13 cellular contexts compared by ENCODE assay signal in the genomic region with DNA sequence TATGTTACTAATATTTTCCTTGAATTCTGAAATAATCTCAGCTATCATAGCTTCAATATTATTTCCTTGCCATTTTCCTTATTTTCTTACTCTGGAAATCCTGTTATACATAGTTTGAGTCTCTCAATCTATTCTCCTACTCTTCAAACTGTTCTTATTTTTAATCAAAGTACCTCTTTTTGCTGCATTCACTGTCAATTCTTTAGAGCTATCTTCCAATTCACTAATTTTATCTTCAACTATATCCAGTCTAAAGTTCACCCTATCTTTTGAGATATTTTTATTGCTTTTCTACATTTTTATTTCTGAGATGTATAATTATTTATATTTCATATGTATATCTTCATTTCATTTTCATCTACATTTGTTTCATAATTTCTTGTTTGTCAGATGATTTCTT. TPM values are rescaled to one million over a fixed set of nuclear protein-coding genes. Genes with fewer than 3 reads are reported as not detected.
DNase-seq lines count a peak whose midpoint lies in the region; ATAC-seq, FAIRE-seq and TF ChIP-seq lines count a peak whose summit lies in the region.
"Had no signal": no experiment of that assay in that cellular context is flagged by ENCODE, and none has a peak within 500 bp of the region (broad histone marks: within the 10 kb centered on the region; RNA-seq: fewer than 3 reads in every experiment).

No MANE protein-coding gene starts in this region.

- no peak overlapping the region for H3K27ac ChIP-seq in A549
- no peak overlapping the region for H3K27ac ChIP-seq in HEK293 (ENCODE audit: extremely low read depth, low read depth, low read length)
- H3K27ac ChIP-seq in K562 (ENCODE audit: extremely low read depth, low read depth, low read length): no peak overlapping the region
- H3K27ac ChIP-seq in breast epithelium: no peak overlapping the region
- H3K27ac ChIP-seq: BLaER1 had no signal

- no peaks in the 10 kb centered on the region for H3K4me1 ChIP-seq in A549
- no peaks in the 10 kb centered on the region for H3K4me1 ChIP-seq in HEK293 (ENCODE audit: control insufficient read depth, insufficient read depth, low read length)
- H3K4me1 ChIP-seq in K562 (replicated peaks in 1 of 2; ENCODE audit: control insufficient read depth in 2 of 2, insufficient read depth in 2 of 2, low read length in 2 of 2): no peaks in the 10 kb centered on the region; a peak in 2 of 5 replicates
- H3K4me1 ChIP-seq in breast epithelium: no peaks in the 10 kb centered on the region

- H4K20me1 ChIP-seq in K562 (replicated peaks; ENCODE audit: control insufficient read depth, insufficient read depth, low read length): no peaks in the 10 kb centered on the region
- H4K20me1 ChIP-seq: BLaER1 had no signal

- BruUV-seq in K562 (replicated peaks; lab: Mats Ljungman, UMichigan): no TSS peak

- intact Hi-C loops in K562 (cut with micrococcal nuclease) (no loop called here), breast epithelium (cut with DNase I; ENCODE audit: low total_unique reads) (no loop called here)

- ATAC-seq in A549 (no peak), K562 (no peak)

- CTCF ChIA-PET in A549 (lab: Yijun Ruan, JAX): interaction anchor here (0.7 to 1.3 kb wide), 4 partner anchors 41 to 187 kb away, joined by 3 to 5 read pairs (median 3); no protein-coding TSS in a partner anchor
- CTCF ChIA-PET in HEK293 (lab: Yijun Ruan, JAX): interaction anchor here (0.6 to 2.5 kb wide), 4 partner anchors 42 to 251 kb away, joined by 3 to 10 read pairs (median 5); a partner anchor contains a TSS
- CTCF ChIA-PET in K562 (lab: Yijun Ruan, JAX; ENCODE audit: low intra/inter-chr PET ratio): no interaction called here

- H3K27me3 ChIP-seq in K562 (ENCODE audit: control insufficient read depth in 2 of 2, insufficient read depth in 2 of 2, low read length in 2 of 2) (0 out of 5 replicates have a peak, but pooled peaks cover 0 to 3% of the 10 kb centered on the region in 2 experiments), breast epithelium (no peaks in the 10 kb centered on the region)
- H3K27me3 ChIP-seq: BLaER1 had no signal

- no peaks in the 10 kb centered on the region for H3K36me3 ChIP-seq in HEK293 (ENCODE audit: control insufficient read depth in 2 of 2, insufficient read depth in 1 of 2, low read length in 2 of 2)
- H3K36me3 ChIP-seq in K562 (ENCODE audit: control insufficient read depth, insufficient read depth, low read length): no peaks in the 10 kb centered on the region
- H3K36me3 ChIP-seq in breast epithelium: no peaks in the 10 kb centered on the region
- H3K36me3 ChIP-seq: BLaER1 had no signal

- no peaks in the 10 kb centered on the region for H3K79me2 ChIP-seq in K562 (ENCODE audit: control insufficient read depth, insufficient read depth, low read length)

- DNase-seq in A549 (ENCODE audit: low read depth in 1 of 2, low spot score in 1 of 2) (no peak), K562 (ENCODE audit: extremely low read depth in 1 of 4, low spot score in 3 of 4) (no peak), NCI-H1694 (lab: John Stamatoyannopoulos, UW) (no peak), KBM-7 (no peak), breast epithelium (ENCODE audit: low spot score in 2 of 2) (no peak)
- DNase-seq: CD4-positive, alpha-beta memory T cell; DMS153; DMS79; GF-D8; GOT3; H7 had no signal

- H3K9me1 ChIP-seq in K562 (ENCODE audit: control insufficient read depth, insufficient read depth, low read length): no peaks in the 10 kb centered on the region

- TF ChIP-seq EP300 in A549 (IDR thresholded peaks at IDR 0.05) (no peak), K562 (IDR thresholded peaks at IDR 0.05; ENCODE audit: low read length) (no peak)

- TF ChIP-seq CTCF in A549 (IDR thresholded peaks at IDR 0.05) (no peak), HEK293 (tag by site-specific recombination; IDR thresholded peaks at IDR 0.05) (no peak), K562 (IDR thresholded peaks at IDR 0.05 in 2 of 3, conservative IDR thresholded peaks at IDR 0.05 in 1 of 3; ENCODE audit: insufficient read depth in 2 of 3, low read depth in 1 of 3, low read length in 3 of 3) (no peak), breast epithelium (IDR thresholded peaks at IDR 0.05) (no peak)

- FAIRE-seq in A549 (lab: Jason Lieb, UNC) (peak; percentile 51), K562 (lab: Jason Lieb, UNC) (no peak)

- POLR2A ChIA-PET in A549 (lab: Yijun Ruan, JAX) (no interaction called here), HEK293 (lab: Yijun Ruan, JAX) (no interaction called here), K562 (lab: Yijun Ruan, JAX) (interaction anchor here (0.6 kb wide), 1 partner anchor 151 kb away, joined by 4 read pairs; no protein-coding TSS in a partner anchor)

- H3K4me3 ChIP-seq in A549: no peak overlapping the region
- no peak overlapping the region for H3K4me3 ChIP-seq in HEK293 (ENCODE audit: low read depth, low read length)
- H3K4me3 ChIP-seq in K562: no peak overlapping the region
- no peak overlapping the region for H3K4me3 ChIP-seq in breast epithelium
- H3K4me3 ChIP-seq: BLaER1 had no signal

- in situ Hi-C loops in K562 (cut with MboI): no loop called here
- in situ Hi-C loops in KBM-7 (cut with MboI; ENCODE audit: low pct_unique_long_range_greater_than_20kb, low sequenced_read_pairs): no loop called here

- H3K4me2 ChIP-seq in A549 (no peak overlapping the region), K562 (ENCODE audit: insufficient read depth, low read length) (no peak overlapping the region)
- H3K4me2 ChIP-seq: BLaER1 had no signal

- peaks cover 7% of the 10 kb centered on the region for H3K9me3 ChIP-seq in A549
- H3K9me3 ChIP-seq in HEK293 (ENCODE audit: control insufficient read depth, insufficient read depth, low read depth, low read length): no peaks in the 10 kb centered on the region
- H3K9me3 ChIP-seq in K562 (replicated peaks; ENCODE audit: control insufficient read depth, insufficient read depth, low read depth, low read length): peaks cover 6% of the 10 kb centered on the region
- H3K9me3 ChIP-seq in breast epithelium: peaks cover 0 to 4% of the 10 kb centered on the region in 2 donors

- H2AFZ ChIP-seq in K562 (ENCODE audit: low read depth, low read length): no peak overlapping the region

- no peak for TF ChIP-seq POLR2A in A549 (IDR thresholded peaks at IDR 0.05; ENCODE audit: low read length)
- TF ChIP-seq POLR2A in K562 (conservative IDR thresholded peaks at IDR 0.05): no peak
- no peak for TF ChIP-seq POLR2A in breast epithelium (IDR thresholded peaks at IDR 0.05)

- no peak overlapping the region for H3K9ac ChIP-seq in K562 (ENCODE audit: insufficient read depth in 1 of 2, low read depth in 2 of 2, low read length in 2 of 2)
- H3K9ac ChIP-seq: BLaER1 had no signal

- no peak for TF ChIP-seq RAD21 in A549 (conservative IDR thresholded peaks at IDR 0.05 in 1 of 2, IDR thresholded peaks at IDR 0.05 in 1 of 2)
- TF ChIP-seq RAD21 in K562 (CRISPR knock-in tag; conservative IDR thresholded peaks at IDR 0.05 in 1 of 2, IDR thresholded peaks at IDR 0.05 in 1 of 2): no peak

RNA-seq across cellular contexts. Expression of a gene that starts 7.3 kb away (rescaled TPM):
- polyA plus RNA-seq in A549 (2011; rRNA removed) (9.7 and 10.5 TPM in 2 replicates), A549 (2017; fragmentation: RNase III; extraction: RNeasy Plus Mini Kit Qiagen cat#74134 plus additional on column Dnase treatment) (13.7 to 15.9 TPM (median 15.8 TPM) in 3 replicates), K562 (2011; rRNA removed) (3.8 and 8.4 TPM in 2 replicates), K562 (2014; fragmentation: Illumina TruSeq; extraction: Trizol) (4.3 and 6.5 TPM in 2 replicates), K562 (2014; fragmentation: Nextera tagmentation; extraction: Ambion mirVana) (1 to 10 TPM in 1 of 2 experiments, under 1 TPM in 1; 0.63 to 1.0 TPM), K562 (2014; rRNA removed) (7.3 and 8.0 TPM in 2 replicates)
- 14.3 and 19.8 TPM in 2 replicates for polyA plus RNA-seq in A549 (2012; cell fraction: cytosol; rRNA removed)
- polyA plus RNA-seq in A549 (2012; cell fraction: nucleus; rRNA removed): 51.1 and 61.3 TPM in 2 replicates
- polyA minus RNA-seq in A549 (2011; rRNA and poly(A)+ RNA removed): 23.1 and 26.8 TPM in 2 replicates
- total RNA-seq in K562 (2011; cell fraction: chromatin; rRNA removed; ENCODE audit: low replicate concordance): 16.9 and 49.3 TPM in 2 replicates
- total RNA-seq in K562 (2011; cell fraction: nucleolus; rRNA removed): 28.8 and 34.7 TPM in 2 replicates
- total RNA-seq in K562 (2011; cell fraction: nucleoplasm; rRNA removed): 27.6 and 29.6 TPM in 2 replicates
- total RNA-seq in K562 (2014; rRNA removed) (9.1 and 14.0 TPM in 2 replicates), K562 (2014; rRNA removed; fragmentation: Illumina TruSeq; extraction: Trizol) (2.0 and 2.4 TPM in 2 replicates), K562 (2015; rRNA removed; fragmentation: Illumina TruSeq; extraction: Trizol) (4.5 and 10.6 TPM in 2 replicates), K562 (2021) (8.9 and 9.5 TPM in 2 replicates), breast epithelium (10 to 100 TPM; 13.6 to 27.5 (median 24.4) TPM)
- polyA plus RNA-seq in K562 (2011; cell fraction: cytosol; rRNA removed): 7.0 and 11.0 TPM in 2 replicates
- 19.7 and 30.0 TPM in 2 replicates for polyA plus RNA-seq in K562 (2011; cell fraction: nucleus; rRNA removed)
- polyA plus RNA-seq in K562 (2012): 6.2 and 10.6 TPM in 2 replicates
- polyA minus RNA-seq in K562 (2011; rRNA and poly(A)+ RNA removed): 6.2 and 7.9 TPM in 2 replicates
- 8.8 and 29.4 TPM in 2 replicates for polyA minus RNA-seq in K562 (2011; cell fraction: cytosol; rRNA and poly(A)+ RNA removed)
- polyA minus RNA-seq in K562 (2011; cell fraction: nucleus; rRNA and poly(A)+ RNA removed): 9.4 and 10.1 TPM in 2 replicates

RNA-seq across cellular contexts. Expression of a gene that starts 34.3 kb away (rescaled TPM):
- 149 and 173 TPM in 2 replicates for polyA plus RNA-seq in A549 (2011; rRNA removed)
- 195 and 246 TPM in 2 replicates for polyA plus RNA-seq in A549 (2012; cell fraction: cytosol; rRNA removed)
- 123 and 149 TPM in 2 replicates for polyA plus RNA-seq in A549 (2012; cell fraction: nucleus; rRNA removed)
- 155 to 170 TPM (median 156 TPM) in 3 replicates for polyA plus RNA-seq in A549 (2017; fragmentation: RNase III; extraction: RNeasy Plus Mini Kit Qiagen cat#74134 plus additional on column Dnase treatment)
- 72.7 and 86.1 TPM in 2 replicates for polyA minus RNA-seq in A549 (2011; rRNA and poly(A)+ RNA removed)
- 59.4 and 90.8 TPM in 2 replicates for total RNA-seq in K562 (2011; cell fraction: chromatin; rRNA removed; ENCODE audit: low replicate concordance)
- total RNA-seq in K562 (2011; cell fraction: nucleolus; rRNA removed): 82.5 and 90.0 TPM in 2 replicates
- total RNA-seq in K562 (2011; cell fraction: nucleoplasm; rRNA removed): 74.9 and 93.1 TPM in 2 replicates
- 99.4 and 102 TPM in 2 replicates for total RNA-seq in K562 (2014; rRNA removed)
- 122 and 142 TPM in 2 replicates for total RNA-seq in K562 (2014; rRNA removed; fragmentation: Illumina TruSeq; extraction: Trizol)
- total RNA-seq in K562 (2015; rRNA removed; fragmentation: Illumina TruSeq; extraction: Trizol): 123 and 127 TPM in 2 replicates
- 96.3 and 98.2 TPM in 2 replicates for total RNA-seq in K562 (2021)
- polyA plus RNA-seq in K562 (2011; rRNA removed): 127 and 146 TPM in 2 replicates
- 138 and 159 TPM in 2 replicates for polyA plus RNA-seq in K562 (2011; cell fraction: cytosol; rRNA removed)
- 67.4 and 86.4 TPM in 2 replicates for polyA plus RNA-seq in K562 (2011; cell fraction: nucleus; rRNA removed)
- 72.3 and 119 TPM in 2 replicates for polyA plus RNA-seq in K562 (2012)
- 103 and 105 TPM in 2 replicates for polyA plus RNA-seq in K562 (2014; fragmentation: Illumina TruSeq; extraction: Trizol)
- polyA plus RNA-seq in K562 (2014; fragmentation: Nextera tagmentation; extraction: Ambion mirVana): 100 to 1,000 TPM; 388 to 401 TPM
- 138 and 143 TPM in 2 replicates for polyA plus RNA-seq in K562 (2014; rRNA removed)
- 80.5 and 86.3 TPM in 2 replicates for polyA minus RNA-seq in K562 (2011; rRNA and poly(A)+ RNA removed)
- 18.6 and 40.0 TPM in 2 replicates for polyA minus RNA-seq in K562 (2011; cell fraction: cytosol; rRNA and poly(A)+ RNA removed)
- 31.5 and 50.3 TPM in 2 replicates for polyA minus RNA-seq in K562 (2011; cell fraction: nucleus; rRNA and poly(A)+ RNA removed)
- total RNA-seq in breast epithelium: 10 to 100 TPM; 46.0 to 64.9 (median 49.1) TPM

RNA-seq across cellular contexts. Expression of a gene that starts 34.4 kb away (rescaled TPM):
- 26.3 and 29.9 TPM in 2 replicates for polyA plus RNA-seq in A549 (2011; rRNA removed)
- 19.5 and 20.9 TPM in 2 replicates for polyA plus RNA-seq in A549 (2012; cell fraction: cytosol; rRNA removed)
- 60.7 and 91.1 TPM in 2 replicates for polyA plus RNA-seq in A549 (2012; cell fraction: nucleus; rRNA removed)
- 21.9 to 24.3 TPM (median 23.9 TPM) in 3 replicates for polyA plus RNA-seq in A549 (2017; fragmentation: RNase III; extraction: RNeasy Plus Mini Kit Qiagen cat#74134 plus additional on column Dnase treatment)
- 15.2 and 16.9 TPM in 2 replicates for polyA minus RNA-seq in A549 (2011; rRNA and poly(A)+ RNA removed)
- 119 and 126 TPM in 2 replicates for total RNA-seq in K562 (2011; cell fraction: chromatin; rRNA removed; ENCODE audit: low replicate concordance)
- total RNA-seq in K562 (2011; cell fraction: nucleolus; rRNA removed): 73.0 and 74.5 TPM in 2 replicates
- total RNA-seq in K562 (2011; cell fraction: nucleoplasm; rRNA removed): 64.3 and 82.1 TPM in 2 replicates
- 18.8 and 28.0 TPM in 2 replicates for total RNA-seq in K562 (2014; rRNA removed)
- total RNA-seq in K562 (2014; rRNA removed; fragmentation: Illumina TruSeq; extraction: Trizol): 17.6 and 21.4 TPM in 2 replicates
- total RNA-seq in K562 (2015; rRNA removed; fragmentation: Illumina TruSeq; extraction: Trizol): 16.6 and 17.6 TPM in 2 replicates
- total RNA-seq in K562 (2021): 16.8 and 20.1 TPM in 2 replicates
- polyA plus RNA-seq in K562 (2011; rRNA removed): 44.1 and 61.3 TPM in 2 replicates
- polyA plus RNA-seq in K562 (2011; cell fraction: cytosol; rRNA removed): 15.3 and 28.4 TPM in 2 replicates
- 254 and 409 TPM in 2 replicates for polyA plus RNA-seq in K562 (2011; cell fraction: nucleus; rRNA removed)
- 42.1 and 48.1 TPM in 2 replicates for polyA plus RNA-seq in K562 (2012)
- 20.9 and 24.0 TPM in 2 replicates for polyA plus RNA-seq in K562 (2014; fragmentation: Illumina TruSeq; extraction: Trizol)
- 10 to 100 TPM; 14.6 to 27.4 TPM for polyA plus RNA-seq in K562 (2014; fragmentation: Nextera tagmentation; extraction: Ambion mirVana)
- 28.7 TPM in 2 replicates for polyA plus RNA-seq in K562 (2014; rRNA removed)
- polyA minus RNA-seq in K562 (2011; rRNA and poly(A)+ RNA removed): 24.1 and 34.7 TPM in 2 replicates
- polyA minus RNA-seq in K562 (2011; cell fraction: cytosol; rRNA and poly(A)+ RNA removed): 7.2 and 9.6 TPM in 2 replicates
- polyA minus RNA-seq in K562 (2011; cell fraction: nucleus; rRNA and poly(A)+ RNA removed): 28.1 and 57.5 TPM in 2 replicates
- 1 to 10 TPM in 1 of 3 donors, under 1 TPM in 2; 0.29 to 2.0 (median 0.64) TPM for total RNA-seq in breast epithelium

RNA-seq across cellular contexts. Expression of a gene that starts 58.7 kb away (rescaled TPM):
- 228 and 237 TPM in 2 replicates for polyA plus RNA-seq in A549 (2011; rRNA removed)
- polyA plus RNA-seq in A549 (2012; cell fraction: cytosol; rRNA removed): 137 and 149 TPM in 2 replicates
- 106 and 109 TPM in 2 replicates for polyA plus RNA-seq in A549 (2012; cell fraction: nucleus; rRNA removed)
- polyA plus RNA-seq in A549 (2017; fragmentation: RNase III; extraction: RNeasy Plus Mini Kit Qiagen cat#74134 plus additional on column Dnase treatment): 200 to 226 TPM (median 209 TPM) in 3 replicates
- polyA minus RNA-seq in A549 (2011; rRNA and poly(A)+ RNA removed): 204 and 235 TPM in 2 replicates
- total RNA-seq in K562 (2011; cell fraction: chromatin; rRNA removed; ENCODE audit: low replicate concordance): 69.1 and 116 TPM in 2 replicates
- 92.4 and 122 TPM in 2 replicates for total RNA-seq in K562 (2011; cell fraction: nucleolus; rRNA removed)
- total RNA-seq in K562 (2011; cell fraction: nucleoplasm; rRNA removed): 127 and 192 TPM in 2 replicates
- total RNA-seq in K562 (2014; rRNA removed): 187 and 221 TPM in 2 replicates
- 154 and 156 TPM in 2 replicates for total RNA-seq in K562 (2014; rRNA removed; fragmentation: Illumina TruSeq; extraction: Trizol)
- 187 TPM in 2 replicates for total RNA-seq in K562 (2015; rRNA removed; fragmentation: Illumina TruSeq; extraction: Trizol)
- 223 and 244 TPM in 2 replicates for total RNA-seq in K562 (2021)
- polyA plus RNA-seq in K562 (2011; rRNA removed): 119 and 158 TPM in 2 replicates
- polyA plus RNA-seq in K562 (2011; cell fraction: cytosol; rRNA removed): 85.0 and 92.7 TPM in 2 replicates
- polyA plus RNA-seq in K562 (2011; cell fraction: nucleus; rRNA removed): 52.0 and 69.3 TPM in 2 replicates
- 201 and 212 TPM in 2 replicates for polyA plus RNA-seq in K562 (2012)
- polyA plus RNA-seq in K562 (2014; fragmentation: Illumina TruSeq; extraction: Trizol): 206 and 214 TPM in 2 replicates
- 10 to 100 TPM; 27.8 to 38.7 TPM for polyA plus RNA-seq in K562 (2014; fragmentation: Nextera tagmentation; extraction: Ambion mirVana)
- 118 and 134 TPM in 2 replicates for polyA plus RNA-seq in K562 (2014; rRNA removed)
- polyA minus RNA-seq in K562 (2011; rRNA and poly(A)+ RNA removed): 198 and 249 TPM in 2 replicates
- 104 and 126 TPM in 2 replicates for polyA minus RNA-seq in K562 (2011; cell fraction: cytosol; rRNA and poly(A)+ RNA removed)
- polyA minus RNA-seq in K562 (2011; cell fraction: nucleus; rRNA and poly(A)+ RNA removed): 35.8 and 66.0 TPM in 2 replicates
- total RNA-seq in breast epithelium: 10 to 100 TPM; 42.1 to 72.8 (median 54.0) TPM

Comparison
In these comparisons a context has a peak if more than half of its experiments do, and no peak if none do; other contexts are left out.
1. RNA of a gene that starts 34.4 kb away (total RNA-seq): 16.6 to 126 TPM in K562; 0.29 to 2.0 TPM in breast epithelium; every median in the first group is over 4 times any median in the second.